In genomic region chr21:23695449-23695848, GRCh38 we compare ENCODE assay signal across 11 cellular contexts.
"Had no signal": no experiment of that assay in that cellular context is flagged by ENCODE, and none has a peak within 500 bp of the region (broad histone marks: within the 10 kb centered on the region; RNA-seq: fewer than 3 reads in every experiment).

No MANE protein-coding gene starts in this region.

- FAIRE-seq: urothelium cell line had no signal

- ATAC-seq: activated naive CD4-positive, alpha-beta T cell treated with anti-CD3 and anti-CD28 coated beads, Interleukin-2, amount 50 U/mL, for 72 hours; naive thymus-derived CD4-positive, alpha-beta T cell had no signal

- H3K27ac ChIP-seq: brain microvascular endothelial cell had no signal

- H3K27me3 ChIP-seq: brain microvascular endothelial cell had no signal

- DNase-seq: activated CD4-positive, alpha-beta T cell treated with anti-CD3 and anti-CD28 coated beads, Interleukin-2, amount 50 U/mL, for 1 hour; activated effector memory CD4-positive, alpha-beta T cell treated with Interleukin-2 at 50 U/mL for 16 hours; amniotic stem cell; brain microvascular endothelial cell; immature natural killer cell; naive thymus-derived CD4-positive, alpha-beta T cell; stimulated activated CD4-positive, alpha-beta T cell treated with anti-CD3 and anti-CD28 coated beads, Interleukin-15, amount 100 ng/mL, for 24 hours; stimulated activated CD4-positive, alpha-beta T cell treated with anti-CD3 and anti-CD28 coated beads, Interleukin-4, amount 100 ng/mL, for 24 hours had no signal

- H3K4me3 ChIP-seq: lung had no signal

- H3K36me3 ChIP-seq: brain microvascular endothelial cell had no signal
